8 cellular contexts compared by ENCODE assay signal in genomic region chr7:32964411-32965159, GRCh38. TPM values are rescaled to one million over a fixed set of nuclear protein-coding genes. Genes with fewer than 3 reads are reported as not detected.
A peak's percentile ranks its signal among the peaks of the same experiment; 100 is the strongest.
DNase-seq lines count a peak whose midpoint lies in the region; ATAC-seq and TF ChIP-seq lines count a peak whose summit lies in the region.
"Not testable (repeated sequence)": the region's sequence is repeated elsewhere in the genome, so short reads cannot be mapped to it uniquely, and the experiment has no call there.

No MANE protein-coding gene starts in this region.

- H3K79me2 ChIP-seq in H9 (ENCODE audit: insufficient read depth, low read length) = not testable (repeated sequence)

- in situ Hi-C loops in SK-MEL-5 (cut with HindIII; ENCODE audit: low pct_unique_long_range_greater_than_20kb, low sequenced_read_pairs); brain microvascular endothelial cell (cut with HindIII; ENCODE audit: low pct_ligation_motif_present, low sequenced_read_pairs): not testable (repeated sequence)

- H3K36me3 Mint-ChIP-seq in H9 (ENCODE audit: insufficient read depth in 1 of 3, low read depth in 3 of 3); immature natural killer cell: not testable (repeated sequence)

- not testable (repeated sequence) for H3K23me2 ChIP-seq in H9 (ENCODE audit: insufficient read length, low read depth, low read length, poor library complexity, severe bottlenecking)

- H3K9ac ChIP-seq in H9 (ENCODE audit: extremely low read depth, insufficient read length, low read length); rectal smooth muscle tissue (ENCODE audit: low read length): not testable (repeated sequence)

- H4K8ac ChIP-seq in H9 (replicated peaks; ENCODE audit: insufficient read length, low read depth, low read length) = not testable (repeated sequence)

- not testable (repeated sequence) for H2AK5ac ChIP-seq in H9 (ENCODE audit: insufficient read length, low read length)

- not testable (repeated sequence) for H3K27ac Mint-ChIP-seq in H9, immature natural killer cell

- not testable (repeated sequence) for H3K4me1 ChIP-seq in H9 (ENCODE audit: insufficient read depth, low read length); rectal smooth muscle tissue (ENCODE audit: control insufficient read depth, insufficient read depth, low read length)

- H2BK12ac ChIP-seq in H9 (ENCODE audit: insufficient read length, low read depth, low read length) = not testable (repeated sequence)

- H2BK120ac ChIP-seq in H9 (ENCODE audit: low read depth, low read length, poor library complexity, severe bottlenecking) = not testable (repeated sequence)

- not testable (repeated sequence) for H3K56ac ChIP-seq in H9 (ENCODE audit: insufficient read length, low read depth, low read length)

- H3K27me3 ChIP-seq in H9 (ENCODE audit: insufficient read depth, low read length); brain microvascular endothelial cell (replicated peaks); rectal smooth muscle tissue (ENCODE audit: control insufficient read depth, insufficient read depth, low read length): not testable (repeated sequence)

- not testable (repeated sequence) for H3K4ac ChIP-seq in H9 (ENCODE audit: low read depth, low read length)

- H3K36me3 ChIP-seq in brain microvascular endothelial cell (replicated peaks); rectal smooth muscle tissue (ENCODE audit: control insufficient read depth, insufficient read depth, low read length): not testable (repeated sequence)

- not testable (repeated sequence) for H3K4me1 Mint-ChIP-seq in H9, immature natural killer cell

- H3K14ac ChIP-seq in H9 (ENCODE audit: insufficient read depth, low read length) = not testable (repeated sequence)

- not testable (repeated sequence) for H3K4me3 ChIP-seq in AG09309 (ENCODE audit: control insufficient read depth, low read depth, low read length); brain microvascular endothelial cell (ENCODE audit: low read depth, low read length); rectal smooth muscle tissue (ENCODE audit: low read length)

- not testable (repeated sequence) for H4K91ac ChIP-seq in H9 (ENCODE audit: insufficient read length, low read depth, low read length)

- WGBS in H9 (ENCODE audit: extremely low coverage, insufficient read length, low lambda C conversion rate) = no CpG with 5 or more reads among the region's 8 CpGs

- TF ChIP-seq CTCF in AG09309 (IDR thresholded peaks at IDR 0.05; ENCODE audit: control insufficient read depth, insufficient read depth, low read depth, low read length, missing control alignments) (peak; percentile 40), H9 (conservative IDR thresholded peaks at IDR 0.05) (peak; percentile 53; the same call in 2 of the 3 replicates), brain microvascular endothelial cell (IDR thresholded peaks at IDR 0.05; ENCODE audit: low read depth, low read length, missing control alignments) (peak; percentile 41)

- not testable (repeated sequence) for H3K18ac ChIP-seq in H9 (ENCODE audit: insufficient read length, low read depth, low read length)

- not testable (repeated sequence) for H3T11ph ChIP-seq in H9 (ENCODE audit: low read length)

- H3K4me3 Mint-ChIP-seq in H9, immature natural killer cell: not testable (repeated sequence)

- not testable (repeated sequence) for H4K20me1 ChIP-seq in H9 (ENCODE audit: control insufficient read depth, insufficient read depth, insufficient read length)

- not testable (repeated sequence) for H3K9me3 ChIP-seq in H9 (ENCODE audit: control insufficient read depth, low read depth, low read length)

- H2BK15ac ChIP-seq in H9 (ENCODE audit: low read depth, low read length) = not testable (repeated sequence)

- H2BK20ac ChIP-seq in H9 (ENCODE audit: low read depth, low read length, poor library complexity, severe bottlenecking) = not testable (repeated sequence)

- not testable (repeated sequence) for H3K4me2 ChIP-seq in H9 (ENCODE audit: insufficient read depth, insufficient read length, low read length)

- not testable (repeated sequence) for H3K9me3 Mint-ChIP-seq in H9, immature natural killer cell

- peaks cover 41% of the 10 kb centered on the region for H3K27me3 Mint-ChIP-seq in H9 (ENCODE audit: low read depth)
- not testable (repeated sequence) for H3K27me3 Mint-ChIP-seq in immature natural killer cell (ENCODE audit: low read depth in 3 of 3)

- not testable (repeated sequence) for H2AFZ ChIP-seq in H9 (ENCODE audit: low read length)

- H3K27ac ChIP-seq in H9 (ENCODE audit: insufficient read length, low read depth, low read length); brain microvascular endothelial cell: not testable (repeated sequence)
- peak overlapping the region; percentile 24 for H3K27ac ChIP-seq in rectal smooth muscle tissue (ENCODE audit: low read depth, low read length)

- peak; percentile 97 for ATAC-seq in GM18868 (IDR thresholded peaks at IDR 0.05; ENCODE audit: unreplicated experiment)
- peak; percentile 96 for ATAC-seq in HG03378 (IDR thresholded peaks at IDR 0.05; ENCODE audit: unreplicated experiment)

- not testable (repeated sequence) for DNase-seq in AG09309 (ENCODE audit: low read depth); H9; brain microvascular endothelial cell
- peak; percentile 35 for DNase-seq in SK-MEL-5 (ENCODE audit: low read depth, low spot score)
- DNase-seq in immature natural killer cell = peak; percentile 5 to 13 (median 12)

- H2BK5ac ChIP-seq in H9 (ENCODE audit: insufficient read length, low read length) = not testable (repeated sequence)

- not testable (repeated sequence) for H3K79me1 ChIP-seq in H9 (ENCODE audit: insufficient read depth, low read depth, low read length, poor library complexity, severe bottlenecking)

- H3K23ac ChIP-seq in H9 (ENCODE audit: insufficient read length, low read depth, low read length) = not testable (repeated sequence)

- not testable (repeated sequence) for H4K5ac ChIP-seq in H9 (ENCODE audit: insufficient read length, low read depth, low read length)

RNA-seq across cellular contexts. Expression of gene FKBP9, which starts 7.3 kb away (rescaled TPM):
- 11.1 and 17.7 TPM in 2 replicates for total RNA-seq in H9 (2021)
- 178 and 191 TPM in 2 replicates for total RNA-seq in SK-MEL-5 (2014; rRNA removed; shearing (Covaris generic))
- 231 and 250 TPM in 2 replicates for polyA plus RNA-seq in SK-MEL-5 (2015; cell fraction: cytosol; rRNA removed)
- 62.7 and 81.5 TPM in 2 replicates for polyA plus RNA-seq in SK-MEL-5 (2015; cell fraction: nucleus; rRNA removed)
- polyA plus RNA-seq in immature natural killer cell = under 1 TPM in 1 of 3 donors, not detected in 2; 0.08 TPM
